In genomic region chr7:95582578-95583293, GRCh38 we compare ENCODE assay signal across 19 cellular contexts. TPM values are rescaled to one million over a fixed set of nuclear protein-coding genes. Genes with fewer than 3 reads are reported as not detected.
DNase-seq lines count a peak whose midpoint lies in the region; ATAC-seq and TF ChIP-seq lines count a peak whose summit lies in the region.
"Had no signal": no experiment of that assay in that cellular context is flagged by ENCODE, and none has a peak within 500 bp of the region (broad histone marks: within the 10 kb centered on the region; RNA-seq: fewer than 3 reads in every experiment).

No MANE protein-coding gene starts in this region.

- no peaks in the 10 kb centered on the region for H3K27me3 ChIP-seq in right atrium auricular region
- no peaks in the 10 kb centered on the region for H3K27me3 ChIP-seq in sigmoid colon
- H3K27me3 ChIP-seq: MG63 had no signal

- no peak for TF ChIP-seq POLR2A in sigmoid colon (IDR thresholded peaks at IDR 0.05)

- no peak overlapping the region for H3K4me3 ChIP-seq in right atrium auricular region
- H3K4me3 ChIP-seq in sigmoid colon = no peak overlapping the region
- H3K4me3 ChIP-seq: GM23248, HAP-1, MG63 had no signal

- 94 to 95% methylated on average over 4 of the region's 4 CpGs for WGBS in sigmoid colon, 2 donors

- peaks cover 0 to 14% of the 10 kb centered on the region in 2 donors for H3K4me1 ChIP-seq in right atrium auricular region
- H3K4me1 ChIP-seq in sigmoid colon = peaks cover 0 to 28% (median 19%) of the 10 kb centered on the region in 4 donors

- no peaks in the 10 kb centered on the region for H3K9me3 Mint-ChIP-seq in activated naive CD4-positive, alpha-beta T cell treated with anti-CD3 and anti-CD28 coated beads, Interleukin-2, amount 10 ng/mL, durations not matched to agents 7 days and 5 days
- no peaks in the 10 kb centered on the region; the same call in 1 of the 2 replicates for H3K9me3 Mint-ChIP-seq in HFFc6
- H3K9me3 Mint-ChIP-seq: CD14-positive monocyte had no signal

- no peak overlapping the region for H3K27ac Mint-ChIP-seq in activated naive CD4-positive, alpha-beta T cell treated with anti-CD3 and anti-CD28 coated beads, Interleukin-2, amount 10 ng/mL, durations not matched to agents 7 days and 5 days
- H3K27ac Mint-ChIP-seq in HFFc6 = no peak overlapping the region

- H3K4me1 Mint-ChIP-seq in activated naive CD4-positive, alpha-beta T cell treated with anti-CD3 and anti-CD28 coated beads, Interleukin-2, amount 10 ng/mL, durations not matched to agents 7 days and 5 days = no peaks in the 10 kb centered on the region
- no peaks in the 10 kb centered on the region for H3K4me1 Mint-ChIP-seq in HFFc6 (ENCODE audit: low read depth)
- H3K4me1 Mint-ChIP-seq: CD14-positive monocyte had no signal

- peaks cover 4% of the 10 kb centered on the region for H3K27me3 Mint-ChIP-seq in activated naive CD4-positive, alpha-beta T cell treated with anti-CD3 and anti-CD28 coated beads, Interleukin-2, amount 10 ng/mL, durations not matched to agents 7 days and 5 days
- no peaks in the 10 kb centered on the region; the same call in 1 of the 2 replicates for H3K27me3 Mint-ChIP-seq in HFFc6 (ENCODE audit: insufficient read depth)

- ATAC-seq in Right ventricle myocardium inferior = peak; percentile 66
- no peak for ATAC-seq in omental fat pad (ENCODE audit: low FRiP score)

- no peak overlapping the region for H3K4me3 Mint-ChIP-seq in activated naive CD4-positive, alpha-beta T cell treated with anti-CD3 and anti-CD28 coated beads, Interleukin-2, amount 10 ng/mL, durations not matched to agents 7 days and 5 days
- no peak overlapping the region for H3K4me3 Mint-ChIP-seq in HFFc6
- H3K4me3 Mint-ChIP-seq: CD14-positive monocyte had no signal

- DNase-seq in Right ventricle myocardium inferior (ENCODE audit: missing footprints) = peak; percentile 33
- DNase-seq in cardiac septum (ENCODE audit: low spot score) = no peak
- no peak for DNase-seq in right atrium auricular region (ENCODE audit: low spot score)
- peak; percentile 74 for DNase-seq in sigmoid colon
- DNase-seq in omental fat pad (ENCODE audit: low spot score) = no peak
- DNase-seq in activated naive CD4-positive, alpha-beta T cell treated with anti-CD3 and anti-CD28 coated beads, Interleukin-2, amount 10 ng/mL, durations not matched to agents 7 days and 5 days = no peak
- DNase-seq in DMS79 (lab: John Stamatoyannopoulos, UW) = no peak
- no peak for DNase-seq in HFFc6
- DNase-seq: GM23248, Kasumi-1, MG63, NCI-H1048, NCI-H1436, NCI-H1930, NCI-H226, NCI-H524 had no signal

- CTCF ChIA-PET in activated naive CD4-positive, alpha-beta T cell treated with anti-CD3 and anti-CD28 coated beads, Interleukin-2, amount 10 ng/mL, durations not matched to agents 7 days and 5 days (lab: Charles Lee) = no interaction called here

- TF ChIP-seq CTCF in right atrium auricular region (IDR thresholded peaks at IDR 0.05) (no peak), sigmoid colon (IDR thresholded peaks at IDR 0.05) (no peak), omental fat pad (IDR thresholded peaks at IDR 0.05) (no peak), HFFc6 (IDR thresholded peaks at IDR 0.05) (no peak)

- H3K27ac ChIP-seq in right atrium auricular region (peak overlapping the region; percentile 17 to 29), sigmoid colon (peak overlapping the region; percentile 9 to 93 (median 48))
- H3K27ac ChIP-seq: 22Rv1, GM23248 had no signal

- no peak for TF ChIP-seq EP300 in sigmoid colon (IDR thresholded peaks at IDR 0.05)

- H3K9me3 ChIP-seq in right atrium auricular region (no peaks in the 10 kb centered on the region), sigmoid colon (no peaks in the 10 kb centered on the region)
- H3K9me3 ChIP-seq: HAP-1, MG63 had no signal

- intact Hi-C loops in Right ventricle myocardium inferior (cut with DNase I) = no loop called here
- intact Hi-C loops in cardiac septum (cut with DNase I) = no loop called here
- intact Hi-C loops in sigmoid colon (cut with DNase I) = loop anchor here (2.0 kb wide), 1 partner anchor 32 kb away; no protein-coding TSS in a partner anchor

- peaks cover 50% of the 10 kb centered on the region for H3K36me3 ChIP-seq in right atrium auricular region
- peaks cover 29 to 48% (median 38%) of the 10 kb centered on the region in 4 donors for H3K36me3 ChIP-seq in sigmoid colon
- H3K36me3 ChIP-seq: HAP-1, MG63 had no signal

- no peaks in the 10 kb centered on the region for H3K36me3 Mint-ChIP-seq in activated naive CD4-positive, alpha-beta T cell treated with anti-CD3 and anti-CD28 coated beads, Interleukin-2, amount 10 ng/mL, durations not matched to agents 7 days and 5 days
- H3K36me3 Mint-ChIP-seq in HFFc6 (ENCODE audit: low read depth) = no peaks in the 10 kb centered on the region

RNA-seq across cellular contexts. Expression of gene PDK4, which starts 13.6 kb away (rescaled TPM):
- total RNA-seq in Right ventricle myocardium inferior = 431 TPM
- total RNA-seq in cardiac septum = 49.0 TPM
- 100 to 1,000 TPM; 337 to 712 TPM for total RNA-seq in right atrium auricular region
- total RNA-seq in sigmoid colon = 1,000 to 10,000 TPM in 1 of 4 donors, 100 to 1,000 TPM in 3; 254 to 1,066 (median 595) TPM
- 100 to 1,000 TPM in 1 of 3 donors, 10 to 100 TPM in 2; 38.4 to 162 (median 48.0) TPM for polyA plus RNA-seq in sigmoid colon
- 100 to 1,000 TPM; 511 to 996 (median 618) TPM for total RNA-seq in omental fat pad
- total RNA-seq in HFFc6 (2021; fragmentation: NEBNext Ultra II Directional; extraction: Animal tissue kit (Norgen Biotek cat#: 25700)) = not detected

Comparison
In these comparisons a context has a peak if more than half of its experiments do, and no peak if none do; other contexts are left out.
1. DNase-seq: peak in Right ventricle myocardium inferior (single experiment) and sigmoid colon (single experiment); none in cardiac septum (single experiment), right atrium auricular region (single experiment), omental fat pad (single experiment), activated naive CD4-positive, alpha-beta T cell treated with anti-CD3 and anti-CD28 coated beads, Interleukin-2, amount 10 ng/mL, durations not matched to agents 7 days and 5 days (single experiment), DMS79 (single experiment) and HFFc6 (single experiment).
2. RNA of gene PDK4, which starts 13.6 kb away (total RNA-seq): 254 to 1,066 TPM in sigmoid colon, 337 to 712 TPM in right atrium auricular region, 511 to 996 TPM in omental fat pad, 431 TPM in Right ventricle myocardium inferior (single experiment) and 49.0 TPM in cardiac septum (single experiment); not detected in HFFc6; every median in the first group is over 10 times any median in the second.